ENCODE assay signal across 10 cellular contexts in genomic region chr1:24108334-24109165, GRCh38. TPM values are rescaled to one million over a fixed set of nuclear protein-coding genes. Genes with fewer than 3 reads are reported as not detected.
A peak's percentile ranks its signal among the peaks of the same experiment; 100 is the strongest.
DNase-seq lines count a peak whose midpoint lies in the region; ATAC-seq and TF ChIP-seq lines count a peak whose summit lies in the region.
"Had no signal": no experiment of that assay in that cellular context is flagged by ENCODE, and none has a peak within 500 bp of the region (broad histone marks: within the 10 kb centered on the region; RNA-seq: fewer than 3 reads in every experiment).

No MANE protein-coding gene starts in this region.

- WGBS in adrenal gland, 4 donors = 54 to 66% (median 64%) methylated on average over 15 to 22 of the region's 22 CpGs
- WGBS in hepatocyte (ENCODE audit: low lambda C conversion rate, missing lambda C conversion rate) = 81% methylated on average over 22 of the region's 22 CpGs
- 76 to 78% methylated on average over 17 to 22 of the region's 22 CpGs for WGBS in tibial nerve, 2 donors

- H3K4me1 ChIP-seq in left ventricle myocardium inferior = peaks cover 82% of the 10 kb centered on the region
- H3K4me1 ChIP-seq in adrenal gland (replicated peaks in 1 of 2) = peaks cover 1 to 5% of the 10 kb centered on the region in 2 donors
- peaks cover 29% of the 10 kb centered on the region for H3K4me1 ChIP-seq in hepatocyte (ENCODE audit: insufficient read depth)
- peaks cover 0 to 35% (median 29%) of the 10 kb centered on the region in 4 donors for H3K4me1 ChIP-seq in tibial artery
- H3K4me1 ChIP-seq in tibial nerve = peaks cover 0 to 12% (median 2%) of the 10 kb centered on the region in 4 donors

- TF ChIP-seq EP300 in tibial nerve (IDR thresholded peaks at IDR 0.05) = no peak

- peak overlapping the region; percentile 72 for H3K4me3 ChIP-seq in left ventricle myocardium inferior
- no peak overlapping the region for H3K4me3 ChIP-seq in adrenal gland
- no peak overlapping the region for H3K4me3 ChIP-seq in hepatocyte
- no peak overlapping the region for H3K4me3 ChIP-seq in tibial artery
- no peak overlapping the region for H3K4me3 ChIP-seq in tibial nerve

- ATAC-seq in Right ventricle myocardium superior (ENCODE audit: poor library complexity) (no peak), GM19035 (IDR thresholded peaks at IDR 0.05; ENCODE audit: unreplicated experiment) (no peak)
- ATAC-seq: stimulated activated naive B cell treated with anti-CD40 and anti-IgM and Interleukin-4, amounts not matched to agents 10 μg/mL and 1 μg/mL and 100 μg/mL, for 72 hours had no signal

- no peak for DNase-seq in left ventricle myocardium inferior
- DNase-seq in Right ventricle myocardium superior = no peak
- DNase-seq in adrenal gland = peak; percentile 46 to 81 (median 74)
- peak; percentile 58 for DNase-seq in hepatocyte (ENCODE audit: low spot score)
- peak in 1 of 2 donors; percentile 34 for DNase-seq in tibial artery
- DNase-seq in NCI-H1436 (lab: John Stamatoyannopoulos, UW) = no peak
- no peak for DNase-seq in tibial nerve (ENCODE audit: low spot score in 2 of 2)
- DNase-seq: stimulated activated naive B cell treated with anti-CD40 and anti-IgM and Interleukin-4, amounts not matched to agents 10 μg/mL and 1 μg/mL and 100 μg/mL, for 72 hours had no signal

- H3K9me2 ChIP-seq in hepatocyte (replicated peaks; ENCODE audit: insufficient read depth) = no peaks in the 10 kb centered on the region

- intact Hi-C loops in left ventricle myocardium inferior (cut with micrococcal nuclease) (no loop called here), Right ventricle myocardium superior (cut with DNase I) (no loop called here), adrenal gland (cut with DNase I) (no loop called here), tibial artery (cut with DNase I; ENCODE audit: low total_unique reads) (loop anchor here (5.0 kb wide), 1 partner anchor 36 kb away; no protein-coding TSS in a partner anchor)

- H2AFZ ChIP-seq in hepatocyte = no peak overlapping the region

- H3K9me3 ChIP-seq in left ventricle myocardium inferior (replicated peaks) (no peaks in the 10 kb centered on the region), adrenal gland (replicated peaks in 1 of 3) (no peaks in the 10 kb centered on the region), hepatocyte (ENCODE audit: low read depth) (no peaks in the 10 kb centered on the region), tibial artery (no peaks in the 10 kb centered on the region), tibial nerve (no peaks in the 10 kb centered on the region)

- TF ChIP-seq POLR2A in adrenal gland (IDR thresholded peaks at IDR 0.05) = peak in 1 of 2 donors; percentile 69
- no peak for TF ChIP-seq POLR2A in tibial nerve (IDR thresholded peaks at IDR 0.05)

- H3K36me3 ChIP-seq in left ventricle myocardium inferior (peaks cover 37% of the 10 kb centered on the region), adrenal gland (replicated peaks in 1 of 2) (no peaks in the 10 kb centered on the region), hepatocyte (replicated peaks; ENCODE audit: insufficient read depth, low read depth) (no peaks in the 10 kb centered on the region), tibial artery (no peaks in the 10 kb centered on the region), tibial nerve (no peaks in the 10 kb centered on the region)

- TF ChIP-seq CTCF in left ventricle myocardium inferior (IDR thresholded peaks at IDR 0.05; ENCODE audit: borderline replicate concordance) = no peak
- TF ChIP-seq CTCF in adrenal gland (IDR thresholded peaks at IDR 0.05) = no peak
- TF ChIP-seq CTCF in hepatocyte (IDR thresholded peaks at IDR 0.05; ENCODE audit: poor library complexity) = no peak
- TF ChIP-seq CTCF in tibial artery (IDR thresholded peaks at IDR 0.05) = no peak
- TF ChIP-seq CTCF in tibial nerve (IDR thresholded peaks at IDR 0.05) = no peak

- H3K27ac ChIP-seq in left ventricle myocardium inferior (replicated peaks) = peak overlapping the region; percentile 96
- H3K27ac ChIP-seq in adrenal gland = peak overlapping the region in 2 of 5 donors; percentile 57 to 60
- peak overlapping the region; percentile 85 for H3K27ac ChIP-seq in hepatocyte
- peak overlapping the region; percentile 9 to 35 for H3K27ac ChIP-seq in tibial artery
- H3K27ac ChIP-seq in tibial nerve = peak overlapping the region in 1 of 4 donors; percentile 54
- H3K27ac ChIP-seq: HL-60 had no signal

- no peaks in the 10 kb centered on the region for H4K20me1 ChIP-seq in hepatocyte (ENCODE audit: insufficient read depth, poor library complexity, severe bottlenecking)

- H3K27me3 ChIP-seq in left ventricle myocardium inferior (ENCODE audit: low read depth) (peaks cover 4% of the 10 kb centered on the region), adrenal gland (no peaks in the 10 kb centered on the region), hepatocyte (no peaks in the 10 kb centered on the region), tibial artery (no peaks in the 10 kb centered on the region), tibial nerve (peaks cover 0 to 11% of the 10 kb centered on the region in 2 donors)

- H3K79me2 ChIP-seq in hepatocyte = no peaks in the 10 kb centered on the region

- H3K4me2 ChIP-seq in hepatocyte = no peak overlapping the region

RNA-seq across cellular contexts. Expression of gene MYOM3, which starts 3.4 kb away (rescaled TPM):
- total RNA-seq in left ventricle myocardium inferior (440 TPM), Right ventricle myocardium superior (396 TPM), adrenal gland (under 1 TPM; 0.11 to 0.51 (median 0.17) TPM), hepatocyte (2.2 and 2.4 TPM in 2 replicates), tibial nerve (under 1 TPM in 3 of 4 donors, not detected in 1; 0.20 to 0.60 (median 0.22) TPM)
- polyA plus RNA-seq in adrenal gland (under 1 TPM; 0.09 to 0.40 (median 0.30) TPM), hepatocyte (0.67 and 2.0 TPM in 2 replicates)

RNA-seq across cellular contexts. Expression of gene IL22RA1, which starts 34.4 kb away (rescaled TPM):
- total RNA-seq in left ventricle myocardium inferior (0.14 TPM), Right ventricle myocardium superior (0.16 TPM), adrenal gland (under 1 TPM in 6 of 8 donors, not detected in 2; 0.18 to 0.76 (median 0.41) TPM), hepatocyte (4.7 and 6.1 TPM in 2 replicates), tibial nerve (not detected)
- polyA plus RNA-seq in adrenal gland (under 1 TPM; 0.13 to 0.73 (median 0.24) TPM), hepatocyte (3.5 and 8.2 TPM in 2 replicates)

Comparison
In these comparisons a context has a peak if more than half of its experiments do, and no peak if none do; other contexts are left out.
1. DNase-seq: peak in adrenal gland (7 of 7) and hepatocyte (single experiment); none in left ventricle myocardium inferior (single experiment), Right ventricle myocardium superior (single experiment), NCI-H1436 (single experiment) and tibial nerve (0 of 2).
2. RNA of gene MYOM3, which starts 3.4 kb away (total RNA-seq): 440 TPM in left ventricle myocardium inferior (single experiment) and 396 TPM in Right ventricle myocardium superior (single experiment); 2.2 to 2.4 TPM in hepatocyte, 0.20 to 0.60 TPM in tibial nerve and 0.11 to 0.51 TPM in adrenal gland; every median in the first group is over 100 times any median in the second.